ENCODE assay signal across 8 cellular contexts in genomic region chr11:96054870-96055705, GRCh38.
DNase-seq lines count a peak whose midpoint lies in the region; ATAC-seq and TF ChIP-seq lines count a peak whose summit lies in the region.

No MANE protein-coding gene starts in this region.

- H3K4me1 Mint-ChIP-seq in activated CD4-positive, alpha-beta memory T cell treated with anti-CD3 and anti-CD28 coated beads for 36 hours (ENCODE audit: low read depth), result peaks cover 82% of the 10 kb centered on the region
- peaks cover 41% of the 10 kb centered on the region for H3K4me1 Mint-ChIP-seq in activated CD4-positive, alpha-beta memory T cell treated with anti-CD3 and anti-CD28 coated beads, Interleukin-2, amount 10 ng/mL, durations not matched to agents 7 days and 5 days
- H3K4me1 Mint-ChIP-seq in stimulated activated effector memory CD8-positive, alpha-beta T cell treated with anti-CD3 and anti-CD28 coated beads, Interleukin-12 subunit alpha, Interleukin-12 subunit beta, amount 100 ng/mL, for 72 hours, result peaks cover 46% of the 10 kb centered on the region

- intact Hi-C loops in activated CD4-positive, alpha-beta memory T cell treated with anti-CD3 and anti-CD28 coated beads for 36 hours (cut with micrococcal nuclease), result loop anchor here (1.0 to 2.0 kb wide), 3 partner anchors 188 to 334 kb away; partner anchors contain the start of genes CCDC82 and MAML2
- intact Hi-C loops in adrenal gland (cut with DNase I), result loop anchor here (5.0 to 10.0 kb wide), 2 partner anchors 287 to 290 kb away; partner anchors contain the start of gene MAML2 (in 2 of the 2)

- CTCF ChIA-PET in activated CD4-positive, alpha-beta memory T cell treated with anti-CD3 and anti-CD28 coated beads for 36 hours (lab: Charles Lee), result interaction anchor here (0.7 to 5.2 kb wide), 38 partner anchors 8 to 348 kb away, joined by 3 to 78 read pairs (median 4); partner anchors contain the start of gene MAML2
- CTCF ChIA-PET in activated CD4-positive, alpha-beta memory T cell treated with anti-CD3 and anti-CD28 coated beads, Interleukin-2, amount 10 ng/mL, durations not matched to agents 7 days and 5 days (lab: Charles Lee), result interaction anchor here (0.7 to 8.9 kb wide), 21 partner anchors 11 to 383 kb away, joined by 3 to 138 read pairs (median 3); partner anchors contain the start of genes CCDC82, JRKL and MAML2

- no peaks in the 10 kb centered on the region for H3K4me1 ChIP-seq in adrenal gland (replicated peaks in 1 of 2)
- peaks cover 21% of the 10 kb centered on the region for H3K4me1 ChIP-seq in iPS-18a (ENCODE audit: control insufficient read depth, low read depth, low read length)

- H3K27me3 ChIP-seq in adrenal gland, result no peaks in the 10 kb centered on the region
- H3K27me3 ChIP-seq in iPS-18a (ENCODE audit: control insufficient read depth, insufficient read depth, low read length), result no peaks in the 10 kb centered on the region

- peak; percentile 12 for ATAC-seq in stimulated activated effector memory CD8-positive, alpha-beta T cell treated with anti-CD3 and anti-CD28 coated beads, Interleukin-12 subunit alpha, Interleukin-12 subunit beta, amount 100 ng/mL, for 72 hours
- no peak for ATAC-seq in HG03439 (IDR thresholded peaks at IDR 0.05; ENCODE audit: unreplicated experiment)

- H3K4me3 ChIP-seq in adrenal gland (no peak overlapping the region), iPS-18a (ENCODE audit: low read length) (no peak overlapping the region)

- no peaks in the 10 kb centered on the region for H3K36me3 ChIP-seq in adrenal gland (replicated peaks in 1 of 2)
- H3K36me3 ChIP-seq in iPS-18a (ENCODE audit: control insufficient read depth, low read depth, low read length), result no peaks in the 10 kb centered on the region

- peak overlapping the region; percentile 33 for H3K9ac ChIP-seq in iPS-18a (ENCODE audit: low read length)

- peak overlapping the region; percentile 75 for H3K27ac Mint-ChIP-seq in activated CD4-positive, alpha-beta memory T cell treated with anti-CD3 and anti-CD28 coated beads for 36 hours
- no peak overlapping the region for H3K27ac Mint-ChIP-seq in activated CD4-positive, alpha-beta memory T cell treated with anti-CD3 and anti-CD28 coated beads, Interleukin-2, amount 10 ng/mL, durations not matched to agents 7 days and 5 days
- peak overlapping the region; percentile 48 for H3K27ac Mint-ChIP-seq in stimulated activated effector memory CD8-positive, alpha-beta T cell treated with anti-CD3 and anti-CD28 coated beads, Interleukin-12 subunit alpha, Interleukin-12 subunit beta, amount 100 ng/mL, for 72 hours

- H3K27ac ChIP-seq in adrenal gland, result no peak overlapping the region
- peak overlapping the region; percentile 33 for H3K27ac ChIP-seq in iPS-18a (ENCODE audit: low read length)

- H3K9me3 Mint-ChIP-seq in activated CD4-positive, alpha-beta memory T cell treated with anti-CD3 and anti-CD28 coated beads for 36 hours, result no peaks in the 10 kb centered on the region
- H3K9me3 Mint-ChIP-seq in activated CD4-positive, alpha-beta memory T cell treated with anti-CD3 and anti-CD28 coated beads, Interleukin-2, amount 10 ng/mL, durations not matched to agents 7 days and 5 days, result no peaks in the 10 kb centered on the region
- no peaks in the 10 kb centered on the region for H3K9me3 Mint-ChIP-seq in stimulated activated effector memory CD8-positive, alpha-beta T cell treated with anti-CD3 and anti-CD28 coated beads, Interleukin-12 subunit alpha, Interleukin-12 subunit beta, amount 100 ng/mL, for 72 hours

- H3K27me3 Mint-ChIP-seq in activated CD4-positive, alpha-beta memory T cell treated with anti-CD3 and anti-CD28 coated beads for 36 hours, result no peaks in the 10 kb centered on the region
- H3K27me3 Mint-ChIP-seq in activated CD4-positive, alpha-beta memory T cell treated with anti-CD3 and anti-CD28 coated beads, Interleukin-2, amount 10 ng/mL, durations not matched to agents 7 days and 5 days, result no peaks in the 10 kb centered on the region

- TF ChIP-seq POLR2A in adrenal gland (IDR thresholded peaks at IDR 0.05), result no peak

- peak; percentile 46 to 77 (median 66) for TF ChIP-seq CTCF in adrenal gland (IDR thresholded peaks at IDR 0.05)

- H3K36me3 Mint-ChIP-seq in activated CD4-positive, alpha-beta memory T cell treated with anti-CD3 and anti-CD28 coated beads for 36 hours, result peaks cover 32% of the 10 kb centered on the region
- H3K36me3 Mint-ChIP-seq in activated CD4-positive, alpha-beta memory T cell treated with anti-CD3 and anti-CD28 coated beads, Interleukin-2, amount 10 ng/mL, durations not matched to agents 7 days and 5 days (ENCODE audit: low read depth), result peaks cover 28% of the 10 kb centered on the region
- H3K36me3 Mint-ChIP-seq in stimulated activated effector memory CD8-positive, alpha-beta T cell treated with anti-CD3 and anti-CD28 coated beads, Interleukin-12 subunit alpha, Interleukin-12 subunit beta, amount 100 ng/mL, for 72 hours, result peaks cover 16% of the 10 kb centered on the region

- H3K9me3 ChIP-seq in adrenal gland (replicated peaks in 1 of 3) (no peaks in the 10 kb centered on the region), iPS-18a (ENCODE audit: control insufficient read depth, low read depth, low read length) (no peaks in the 10 kb centered on the region)

- POLR2A ChIA-PET in activated CD4-positive, alpha-beta memory T cell treated with anti-CD3 and anti-CD28 coated beads for 36 hours (lab: Charles Lee), result interaction anchor here (1.0 kb wide), 1 partner anchor 284 kb away, joined by 3 read pairs; no protein-coding TSS in a partner anchor
- POLR2A ChIA-PET in activated CD4-positive, alpha-beta memory T cell treated with anti-CD3 and anti-CD28 coated beads, Interleukin-2, amount 10 ng/mL, durations not matched to agents 7 days and 5 days (lab: Charles Lee), result interaction anchor here (1.4 to 3.0 kb wide), 3 partner anchors 265 to 334 kb away, joined by 3 to 13 read pairs (median 9); partner anchors contain the start of genes CCDC82, CEP57, JRKL and MAML2

- WGBS in adrenal gland, 4 donors, result 45 to 67% (median 55%) methylated on average over 2 of the region's 2 CpGs

- no peak overlapping the region for H3K4me3 Mint-ChIP-seq in activated CD4-positive, alpha-beta memory T cell treated with anti-CD3 and anti-CD28 coated beads for 36 hours
- no peak overlapping the region for H3K4me3 Mint-ChIP-seq in activated CD4-positive, alpha-beta memory T cell treated with anti-CD3 and anti-CD28 coated beads, Interleukin-2, amount 10 ng/mL, durations not matched to agents 7 days and 5 days
- no peak overlapping the region for H3K4me3 Mint-ChIP-seq in stimulated activated effector memory CD8-positive, alpha-beta T cell treated with anti-CD3 and anti-CD28 coated beads, Interleukin-12 subunit alpha, Interleukin-12 subunit beta, amount 100 ng/mL, for 72 hours

- no peak for DNase-seq in activated CD4-positive, alpha-beta memory T cell treated with anti-CD3 and anti-CD28 coated beads for 36 hours
- DNase-seq in activated CD4-positive, alpha-beta memory T cell treated with anti-CD3 and anti-CD28 coated beads, Interleukin-2, amount 10 ng/mL, durations not matched to agents 7 days and 5 days, result no peak
- peak; percentile 9 for DNase-seq in NCI-H1417 treated with DMSO at 0.1 percent for 48 hours (lab: John Stamatoyannopoulos, UW)
- DNase-seq in adrenal gland, result no peak
- DNase-seq in stimulated activated effector memory CD8-positive, alpha-beta T cell treated with anti-CD3 and anti-CD28 coated beads, Interleukin-12 subunit alpha, Interleukin-12 subunit beta, amount 100 ng/mL, for 72 hours (ENCODE audit: low spot score in 2 of 2), result no peak
- DNase-seq in stimulated activated CD4-positive, alpha-beta T cell treated with anti-CD3 and anti-CD28 coated beads, Interleukin-4, amount 100 ng/mL, for 24 hours, result no peak
